In the genomic region with DNA sequence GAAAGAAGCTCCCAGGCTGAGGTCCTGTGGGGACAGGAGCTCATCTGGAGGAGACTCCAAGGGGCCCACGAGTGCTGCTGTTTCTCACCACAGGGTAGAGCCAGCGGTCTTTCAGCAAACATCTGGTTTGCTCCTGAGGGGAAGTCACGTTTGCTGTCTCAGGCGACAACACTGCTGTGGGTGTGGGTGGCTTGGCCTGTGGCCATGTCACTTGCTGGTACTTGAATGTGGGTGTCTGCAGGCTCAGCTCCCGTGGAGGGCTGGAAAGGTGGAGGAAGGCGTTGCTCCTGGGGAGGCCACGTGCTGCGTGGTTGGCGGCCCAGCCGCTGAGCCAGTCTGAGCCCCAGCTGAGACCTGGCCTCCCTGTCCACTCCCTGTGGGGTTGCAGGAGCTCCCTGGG, we compare ENCODE assay signal across 10 cellular contexts. TPM values are rescaled to one million over a fixed set of nuclear protein-coding genes. Genes with fewer than 3 reads are reported as not detected.
DNase-seq lines count a peak whose midpoint lies in the region; ATAC-seq and TF ChIP-seq lines count a peak whose summit lies in the region.
"Had no signal": no experiment of that assay in that cellular context is flagged by ENCODE, and none has a peak within 500 bp of the region (broad histone marks: within the 10 kb centered on the region; RNA-seq: fewer than 3 reads in every experiment).

No MANE protein-coding gene starts in this region.

- H3K9me3 ChIP-seq in T-helper 17 cell (ENCODE audit: control insufficient read depth, low read length, poor library complexity, severe bottlenecking) (no peaks in the 10 kb centered on the region), gastroesophageal sphincter (no peaks in the 10 kb centered on the region), MG63 (no peaks in the 10 kb centered on the region)
- H3K9me3 ChIP-seq: Caco-2 had no signal

- ATAC-seq in T-helper 17 cell (peak; percentile 68), gastroesophageal sphincter (peak; percentile 32)

- no peaks in the 10 kb centered on the region for H3K4me1 ChIP-seq in gastroesophageal sphincter
- H3K4me1 ChIP-seq: Caco-2 had no signal

- no peaks in the 10 kb centered on the region for H3K9me3 Mint-ChIP-seq in activated naive CD4-positive, alpha-beta T cell treated with anti-CD3 and anti-CD28 coated beads for 36 hours

- no peak for TF ChIP-seq CTCF in gastroesophageal sphincter (IDR thresholded peaks at IDR 0.05)

- H3K36me3 Mint-ChIP-seq in activated naive CD4-positive, alpha-beta T cell treated with anti-CD3 and anti-CD28 coated beads for 36 hours (ENCODE audit: low read depth), result peaks cover 8% of the 10 kb centered on the region
- no peaks in the 10 kb centered on the region for H3K36me3 Mint-ChIP-seq in T-helper 17 cell (ENCODE audit: low read depth)

- no peaks in the 10 kb centered on the region for H3K27me3 Mint-ChIP-seq in activated naive CD4-positive, alpha-beta T cell treated with anti-CD3 and anti-CD28 coated beads for 36 hours (ENCODE audit: low read depth)
- peaks cover 6% of the 10 kb centered on the region for H3K27me3 Mint-ChIP-seq in T-helper 17 cell

- H3K4me3 ChIP-seq in gastroesophageal sphincter (no peak overlapping the region), MG63 (no peak overlapping the region)

- no peak for TF ChIP-seq POLR2A in gastroesophageal sphincter (IDR thresholded peaks at IDR 0.05)

- intact Hi-C loops in activated naive CD4-positive, alpha-beta T cell treated with anti-CD3 and anti-CD28 coated beads for 36 hours (cut with micrococcal nuclease), result no loop called here

- H3K27ac ChIP-seq in gastroesophageal sphincter, result no peak overlapping the region

- WGBS in gastroesophageal sphincter (ENCODE audit: low coverage in 1 of 2), 2 donors, result 43 to 71% methylated on average over 3 to 6 of the region's 10 CpGs

- no peaks in the 10 kb centered on the region for H3K27me3 ChIP-seq in gastroesophageal sphincter
- H3K27me3 ChIP-seq in MG63, result no peaks in the 10 kb centered on the region

- DNase-seq in activated naive CD4-positive, alpha-beta T cell treated with anti-CD3 and anti-CD28 coated beads for 36 hours, result peak; percentile 43
- no peak for DNase-seq in activated naive CD4-positive, alpha-beta T cell treated with anti-CD3 and anti-CD28 coated beads, Interleukin-2, amount 50 U/mL, for 16 hours
- no peak for DNase-seq in T-helper 17 cell
- DNase-seq in ureter (ENCODE audit: low spot score), result peak; percentile 53
- no peak for DNase-seq in MG63
- no peak for DNase-seq in SW480 (ENCODE audit: low spot score)
- DNase-seq in DMS 273 (lab: John Stamatoyannopoulos, UW; ENCODE audit: unreplicated experiment), result no peak
- DNase-seq: Caco-2, NCI-H524 had no signal

- TF ChIP-seq EP300 in gastroesophageal sphincter (IDR thresholded peaks at IDR 0.05), result no peak

- no peak overlapping the region for H3K4me3 Mint-ChIP-seq in activated naive CD4-positive, alpha-beta T cell treated with anti-CD3 and anti-CD28 coated beads for 36 hours
- H3K4me3 Mint-ChIP-seq in T-helper 17 cell, result peak overlapping the region; percentile 31

- H3K36me3 ChIP-seq in gastroesophageal sphincter (peaks cover 0 to 75% of the 10 kb centered on the region in 2 donors), MG63 (no peaks in the 10 kb centered on the region; the same call in 1 of the 2 replicates)

- H3K27ac Mint-ChIP-seq in activated naive CD4-positive, alpha-beta T cell treated with anti-CD3 and anti-CD28 coated beads for 36 hours, result no peak overlapping the region
- peak overlapping the region; percentile 45 for H3K27ac Mint-ChIP-seq in T-helper 17 cell

- CTCF ChIA-PET in activated naive CD4-positive, alpha-beta T cell treated with anti-CD3 and anti-CD28 coated beads for 36 hours (lab: Charles Lee), result interaction anchor here (0.8 to 1.1 kb wide), 2 partner anchors 11 to 36 kb away, joined by 3 read pairs; no protein-coding TSS in a partner anchor

- H3K4me1 Mint-ChIP-seq in activated naive CD4-positive, alpha-beta T cell treated with anti-CD3 and anti-CD28 coated beads for 36 hours (ENCODE audit: low read depth), result peaks cover 20% of the 10 kb centered on the region
- peaks cover 16% of the 10 kb centered on the region for H3K4me1 Mint-ChIP-seq in T-helper 17 cell

RNA-seq across cellular contexts. Expression of gene MPC1, which starts 52.8 kb away (rescaled TPM):
- 10 to 100 TPM; 16.6 to 18.7 TPM for total RNA-seq in activated naive CD4-positive, alpha-beta T cell treated with anti-CD3 and anti-CD28 coated beads for 36 hours
- 10 to 100 TPM; 21.6 to 22.1 TPM for total RNA-seq in T-helper 17 cell
- total RNA-seq in gastroesophageal sphincter, result 10 to 100 TPM; 57.9 to 93.2 (median 72.8) TPM
- 53.9 TPM for total RNA-seq in ureter
- 44.4 and 58.0 TPM in 2 replicates for total RNA-seq in MG63 (2014; rRNA removed; shearing (Covaris generic); ENCODE audit: low replicate concordance)

Comparison
In these comparisons a context has a peak if more than half of its experiments do, and no peak if none do; other contexts are left out.
1. DNase-seq: peak in activated naive CD4-positive, alpha-beta T cell treated with anti-CD3 and anti-CD28 coated beads for 36 hours (single experiment) and ureter (single experiment); none in activated naive CD4-positive, alpha-beta T cell treated with anti-CD3 and anti-CD28 coated beads, Interleukin-2, amount 50 U/mL, for 16 hours (single experiment), T-helper 17 cell (0 of 3), MG63 (single experiment), SW480 (single experiment) and DMS 273 (single experiment).